9 cellular contexts compared by ENCODE assay signal in the genomic region with DNA sequence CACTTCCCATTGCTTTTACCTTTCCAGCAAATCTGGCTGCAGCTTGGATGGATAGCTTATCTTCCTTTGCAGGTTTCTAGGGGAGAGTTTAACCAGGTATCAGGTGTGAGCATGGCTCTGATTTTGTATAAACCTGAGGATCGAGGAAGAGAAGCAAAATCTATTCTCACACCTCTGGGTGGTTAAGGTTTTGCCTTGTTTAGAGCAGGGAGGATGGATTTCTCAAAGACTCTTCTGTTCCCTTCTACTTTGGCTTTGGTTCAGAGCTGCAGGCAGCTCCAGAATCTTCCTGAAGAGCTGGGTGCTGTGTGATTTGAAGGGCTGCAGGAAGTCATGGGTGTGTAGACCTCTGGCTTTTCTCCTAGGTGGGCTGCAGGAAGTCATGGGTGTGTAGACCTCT. TPM values are rescaled to one million over a fixed set of nuclear protein-coding genes. Genes with fewer than 3 reads are reported as not detected.
DNase-seq lines count a peak whose midpoint lies in the region; ATAC-seq and TF ChIP-seq lines count a peak whose summit lies in the region.
"Had no signal": no experiment of that assay in that cellular context is flagged by ENCODE, and none has a peak within 500 bp of the region (broad histone marks: within the 10 kb centered on the region; RNA-seq: fewer than 3 reads in every experiment).

No MANE protein-coding gene starts in this region.

- H3K27me3 ChIP-seq in ACC112 (ENCODE audit: insufficient read depth, low read length), result no peaks in the 10 kb centered on the region
- H3K27me3 ChIP-seq in HUES48 (ENCODE audit: control insufficient read depth, insufficient read depth, low read length), result peaks cover 22% of the 10 kb centered on the region
- H3K27me3 ChIP-seq in colonic mucosa, result no peaks in the 10 kb centered on the region

- H3K9me3 Mint-ChIP-seq in naive thymus-derived CD8-positive, alpha-beta T cell, result no peaks in the 10 kb centered on the region

- ATAC-seq in naive thymus-derived CD8-positive, alpha-beta T cell, result no peak

- intact Hi-C loops in colonic mucosa (cut with DNase I), result loop anchor here (10.0 kb wide), 1 partner anchor 45 kb away; no protein-coding TSS in a partner anchor

- peaks cover 0 to 18% (median 4%) of the 10 kb centered on the region in 4 donors for H3K4me1 Mint-ChIP-seq in naive thymus-derived CD8-positive, alpha-beta T cell

- H3K79me2 ChIP-seq in ACC112 (ENCODE audit: control insufficient read depth, insufficient read depth, low read length, unreplicated experiment), result peaks cover 49% of the 10 kb centered on the region

- no peaks in the 10 kb centered on the region for H3K9me3 ChIP-seq in HUES48 (ENCODE audit: control insufficient read depth, insufficient read depth, low read length)
- H3K9me3 ChIP-seq in colonic mucosa, result no peaks in the 10 kb centered on the region

- peaks cover 28% of the 10 kb centered on the region for H3K4me1 ChIP-seq in ACC112 (ENCODE audit: control insufficient read depth, insufficient read depth, low read length, unreplicated experiment)
- peaks cover 27% of the 10 kb centered on the region for H3K4me1 ChIP-seq in HUES48 (ENCODE audit: control insufficient read depth, insufficient read depth, low read length)
- H3K4me1 ChIP-seq in colonic mucosa, result peaks cover 11% of the 10 kb centered on the region

- TF ChIP-seq CTCF in colonic mucosa (IDR thresholded peaks at IDR 0.05), result no peak

- H3K36me3 ChIP-seq in ACC112 (ENCODE audit: insufficient read depth, low read length), result peaks cover 15% of the 10 kb centered on the region; the same call in 1 of the 2 replicates
- H3K36me3 ChIP-seq in HUES48 (ENCODE audit: control insufficient read depth, insufficient read depth, low read length), result peaks cover 25% of the 10 kb centered on the region
- no peaks in the 10 kb centered on the region for H3K36me3 ChIP-seq in colonic mucosa

- no peaks in the 10 kb centered on the region for H3K36me3 Mint-ChIP-seq in naive thymus-derived CD8-positive, alpha-beta T cell

- peak overlapping the region in 9 of 10 donors; percentile 55 to 88 (median 72) for H3K4me3 Mint-ChIP-seq in naive thymus-derived CD8-positive, alpha-beta T cell

- no peak overlapping the region for H2AFZ ChIP-seq in ACC112 (ENCODE audit: low read length, unreplicated experiment)

- POLR2A ChIA-PET in naive thymus-derived CD8-positive, alpha-beta T cell (lab: Charles Lee), result no interaction called here

- peak overlapping the region; percentile 92 for H3K4me3 ChIP-seq in ACC112 (ENCODE audit: low read depth, low read length)
- peak overlapping the region; percentile 74 for H3K4me3 ChIP-seq in HUES48 (ENCODE audit: low read depth, low read length)
- peak overlapping the region; percentile 3 for H3K4me3 ChIP-seq in colonic mucosa

- H3K27ac ChIP-seq in ACC112 (ENCODE audit: low read depth, low read length) (no peak overlapping the region), HUES48 (ENCODE audit: low read depth, low read length) (no peak overlapping the region), colonic mucosa (peak overlapping the region; percentile 26)

- DNase-seq in colonic mucosa, result no peak
- no peak for DNase-seq in naive thymus-derived CD8-positive, alpha-beta T cell
- DNase-seq in NOMO-1 treated with dmso at 0.1 percent for 144 hours (lab: John Stamatoyannopoulos, UW; ENCODE audit: unreplicated experiment), result no peak
- DNase-seq in NCI-H2196 (lab: John Stamatoyannopoulos, UW; ENCODE audit: unreplicated experiment), result no peak
- DNase-seq in stimulated activated CD4-positive, alpha-beta T cell treated with anti-CD3 and anti-CD28 coated beads, Interleukin-4, amount 100 ng/mL, for 1 hour, result no peak
- DNase-seq in D341Med (ENCODE audit: low spot score), result no peak
- DNase-seq: NCI-H524 treated with DMSO at 0.1 percent for 48 hours had no signal

- no peak overlapping the region for H3K27ac Mint-ChIP-seq in naive thymus-derived CD8-positive, alpha-beta T cell

- no peak overlapping the region for H3K9ac ChIP-seq in HUES48 (ENCODE audit: low read depth, low read length)
- peak overlapping the region in 1 of 2 donors; percentile 82 for H3K9ac ChIP-seq in colonic mucosa (ENCODE audit: low read depth in 2 of 2, low read length in 2 of 2)

- peaks cover 1 to 11% (median 8%) of the 10 kb centered on the region in 5 donors for H3K27me3 Mint-ChIP-seq in naive thymus-derived CD8-positive, alpha-beta T cell

RNA-seq across cellular contexts. Expression of gene JDP2, which starts 1.7 kb away (rescaled TPM):
- total RNA-seq in colonic mucosa, result 10 to 100 TPM; 19.4 to 37.1 TPM
- total RNA-seq in naive thymus-derived CD8-positive, alpha-beta T cell, result 1 to 10 TPM in 1 of 2 experiments, under 1 TPM in 1; 0.75 to 1.0 TPM
- not detected for polyA plus RNA-seq in naive thymus-derived CD8-positive, alpha-beta T cell

Comparison
In these comparisons a context has a peak if more than half of its experiments do, and no peak if none do; other contexts are left out.
1. H3K4me3 ChIP-seq: peak in every context shown above with its lines; median percentile 92 in ACC112; 74 in HUES48; 3 in colonic mucosa.
2. RNA of gene JDP2, which starts 1.7 kb away (total RNA-seq): 19.4 to 37.1 TPM in colonic mucosa; 0.75 to 1.0 TPM in naive thymus-derived CD8-positive, alpha-beta T cell; every median in the first group is over 4 times any median in the second.